In genomic region chr7:16646427-16647081, GRCh38 we compare ENCODE assay signal across 8 cellular contexts. TPM values are rescaled to one million over a fixed set of nuclear protein-coding genes. Genes with fewer than 3 reads are reported as not detected.
DNase-seq lines count a peak whose midpoint lies in the region; TF ChIP-seq lines count a peak whose summit lies in the region.

No MANE protein-coding gene starts in this region.

- H3K4me3 Mint-ChIP-seq in brain, result peak overlapping the region; percentile 96 to 100 (median 99)

- DNase-seq in AG09309 (ENCODE audit: low read depth), result no peak
- peak; percentile 45 for DNase-seq in NOMO-1 treated with DMSO at 0.1 percent for 48 hours (lab: John Stamatoyannopoulos, UW; ENCODE audit: unreplicated experiment)
- DNase-seq in kidney tubule cell (ENCODE audit: low spot score), result peak; percentile 24
- DNase-seq in stomach, result no peak
- DNase-seq in mucosa of gallbladder (ENCODE audit: low spot score), result no peak
- no peak for DNase-seq in GM10248 (ENCODE audit: extremely low spot score)

- no peaks in the 10 kb centered on the region for H3K27me3 ChIP-seq in stomach

- TF ChIP-seq CTCF in AG09309 (IDR thresholded peaks at IDR 0.05; ENCODE audit: control insufficient read depth, insufficient read depth, low read depth, low read length, missing control alignments), result no peak
- no peak for TF ChIP-seq CTCF in GM12875 (IDR thresholded peaks at IDR 0.05; ENCODE audit: borderline replicate concordance, insufficient read depth, low read depth, low read length)
- no peak for TF ChIP-seq CTCF in brain (conservative IDR thresholded peaks at IDR 0.05)
- TF ChIP-seq CTCF in stomach (IDR thresholded peaks at IDR 0.05), result no peak
- no peak for TF ChIP-seq CTCF in GM10248 (IDR thresholded peaks at IDR 0.05; ENCODE audit: control extremely low read depth, extremely low read depth, low read depth, missing control alignments)

- H3K27me3 Mint-ChIP-seq in brain, result peaks cover 24% of the 10 kb centered on the region

- intact Hi-C loops in stomach (cut with DNase I; ENCODE audit: low total_unique reads), result no loop called here

- peak overlapping the region; percentile 90 to 93 (median 92) for H3K27ac ChIP-seq in stomach

- no peaks in the 10 kb centered on the region for H3K36me3 ChIP-seq in stomach

- no peak for TF ChIP-seq EP300 in stomach (IDR thresholded peaks at IDR 0.05)

- H3K27ac Mint-ChIP-seq in brain, result peak overlapping the region; percentile 75 to 100 (median 97)

- WGBS in stomach, 5 donors, result 0 to 2% (median 0%) methylated on average over 10 to 34 of the region's 34 CpGs

- H3K4me1 ChIP-seq in stomach, result peaks cover 25 to 76% (median 51%) of the 10 kb centered on the region in 4 donors

- no peaks in the 10 kb centered on the region for H3K9me3 ChIP-seq in stomach

- POLR2A ChIA-PET in GM10248 (lab: Yijun Ruan, JAX), result no interaction called here

- no peaks in the 10 kb centered on the region for H3K9me3 Mint-ChIP-seq in brain

- H3K4me1 Mint-ChIP-seq in brain, result peaks cover 77% of the 10 kb centered on the region

- peaks cover 15% of the 10 kb centered on the region for H3K36me3 Mint-ChIP-seq in brain

- H3K4me3 ChIP-seq in AG09309 (ENCODE audit: control insufficient read depth, low read depth, low read length), result peak overlapping the region; percentile 72
- H3K4me3 ChIP-seq in GM12875 (ENCODE audit: low read depth, low read length), result peak overlapping the region; percentile 41
- peak overlapping the region; percentile 82 to 99 (median 89) for H3K4me3 ChIP-seq in stomach

- TF ChIP-seq POLR2A in stomach (IDR thresholded peaks at IDR 0.05), result no peak

- CTCF ChIA-PET in GM10248 (lab: Yijun Ruan, JAX), result interaction anchor here (1.0 to 1.9 kb wide), 4 partner anchors 8 to 82 kb away, joined by 4 to 7 read pairs (median 4); no protein-coding TSS in a partner anchor

RNA-seq across cellular contexts. Expression of gene BZW2, which starts 0.6 kb away (rescaled TPM):
- polyA plus RNA-seq in brain (ENCODE audit: insufficient read depth, low read depth, low replicate concordance) (58.3 TPM), stomach (10 to 100 TPM; 53.0 to 76.7 (median 57.8) TPM)
- total RNA-seq in stomach (100 to 1,000 TPM in 1 of 5 donors, 10 to 100 TPM in 4; 25.5 to 110 (median 84.2) TPM), mucosa of gallbladder (24.2 TPM)

RNA-seq across cellular contexts. Expression of gene ANKMY2, which starts 1.0 kb away (rescaled TPM):
- polyA plus RNA-seq in brain (ENCODE audit: insufficient read depth, low read depth, low replicate concordance), result 14.7 TPM
- total RNA-seq in stomach, result 10 to 100 TPM in 4 of 5 donors, 1 to 10 TPM in 1; 2.6 to 39.8 (median 33.3) TPM
- polyA plus RNA-seq in stomach, result 10 to 100 TPM; 11.5 to 27.2 (median 13.7) TPM
- 28.0 TPM for total RNA-seq in mucosa of gallbladder

Comparison
In these comparisons a context has a peak if more than half of its experiments do, and no peak if none do; other contexts are left out.
1. DNase-seq: peak in NOMO-1 treated with DMSO at 0.1 percent for 48 hours (single experiment) and kidney tubule cell (single experiment); none in AG09309 (single experiment), stomach (single experiment), mucosa of gallbladder (single experiment) and GM10248 (single experiment).
2. Peak in every context shown above with its lines, with median percentiles within 50 percentile points of each other: H3K4me3 ChIP-seq.